ENCODE assay signal across 8 cellular contexts in genomic region chr13:76822691-76823267, GRCh38.
DNase-seq lines count a peak whose midpoint lies in the region; ATAC-seq and TF ChIP-seq lines count a peak whose summit lies in the region.

No MANE protein-coding gene starts in this region.

- H3K4me3 ChIP-seq in body of pancreas, result no peak overlapping the region

- TF ChIP-seq POLR2A in body of pancreas (IDR thresholded peaks at IDR 0.05), result no peak

- peak; percentile 29; the same call in 1 of the 2 replicates for TF ChIP-seq RAD21 in Ishikawa (IDR thresholded peaks at IDR 0.05; ENCODE audit: low read depth)

- ATAC-seq in Right ventricle myocardium inferior (peak; percentile 23), body of pancreas (peak; percentile 48)

- TF ChIP-seq CTCF in body of pancreas (IDR thresholded peaks at IDR 0.05), result peak in 3 of 7 experiments; percentile 26 to 36 (median 29)

- H3K27me3 ChIP-seq in body of pancreas, result no peaks in the 10 kb centered on the region

- H3K27ac ChIP-seq in body of pancreas, result no peak overlapping the region

- H3K36me3 ChIP-seq in body of pancreas (replicated peaks in 1 of 2; ENCODE audit: insufficient read depth in 1 of 2, low read depth in 2 of 2), result no peaks in the 10 kb centered on the region

- in situ Hi-C loops in G401 (cut with HindIII; ENCODE audit: low sequenced_read_pairs), result no loop called here

- H3K4me1 ChIP-seq in body of pancreas, result no peaks in the 10 kb centered on the region

- intact Hi-C loops in Right ventricle myocardium inferior (cut with DNase I) (loop anchor here (2.0 to 10.0 kb wide), 3 partner anchors 62 to 155 kb away; no protein-coding TSS in a partner anchor), cardiac septum (cut with DNase I) (loop anchor here (5.0 kb wide), 2 partner anchors 65 to 155 kb away; partner anchors contain the start of gene KCTD12), body of pancreas (cut with DNase I) (no loop called here)

- H3K9me3 ChIP-seq in body of pancreas, result no peaks in the 10 kb centered on the region

- 55 to 60% methylated on average over 2 of the region's 2 CpGs for WGBS in body of pancreas, 2 donors

- DNase-seq in Right ventricle myocardium inferior (ENCODE audit: missing footprints) (no peak), cardiac septum (ENCODE audit: low spot score) (no peak), body of pancreas (no peak), pons (ENCODE audit: low spot score) (peak; percentile 63), DMS79 treated with DMSO at 0.1 percent for 48 hours (lab: John Stamatoyannopoulos, UW) (no peak), NCI-H2081 (lab: John Stamatoyannopoulos, UW) (no peak), G401 (ENCODE audit: low spot score) (no peak)

- TF ChIP-seq EP300 in Ishikawa (IDR thresholded peaks at IDR 0.05; ENCODE audit: borderline replicate concordance), result no peak

TF ChIP-seq in Ishikawa, 13 proteins besides CTCF, POLR2A, EP300 and RAD21:
- TF ChIP-seq MAX (IDR thresholded peaks at IDR 0.05) (no peak), REST (IDR thresholded peaks at IDR 0.05; ENCODE audit: low read depth) (no peak), EGR1 (IDR thresholded peaks at IDR 0.05) (no peak), YY1 (IDR thresholded peaks at IDR 0.05; ENCODE audit: low read depth) (no peak)
TF ChIP-seq in Ishikawa: peak in this region for 0.
